Comparison of ENCODE assay signal across 18 cellular contexts in genomic region chr16:28900601-28901000, GRCh38. TPM values are rescaled to one million over a fixed set of nuclear protein-coding genes. Genes with fewer than 3 reads are reported as not detected.
"Had no signal": no experiment of that assay in that cellular context is flagged by ENCODE, and none has a peak within 500 bp of the region (broad histone marks: within the 10 kb centered on the region; RNA-seq: fewer than 3 reads in every experiment).

No MANE protein-coding gene starts in this region.

- ATAC-seq: activated T-cell treated with anti-CD3 and anti-CD28 coated beads, Interleukin-2, amount 50 U/mL, for 4 hours; foreskin keratinocyte; natural killer cell; stimulated activated effector memory CD8-positive, alpha-beta T cell treated with anti-CD3 and anti-CD28 coated beads, Interleukin-12 subunit alpha, Interleukin-12 subunit beta, amount 100 ng/mL, for 72 hours had no signal

- H3K27ac ChIP-seq: brain microvascular endothelial cell, coronary artery, foreskin keratinocyte, sigmoid colon, testis had no signal

- H3K36me3 ChIP-seq: brain microvascular endothelial cell had no signal

- H3K27me3 ChIP-seq: brain microvascular endothelial cell, foreskin keratinocyte, sigmoid colon, testis had no signal

- H3K4me3 ChIP-seq: coronary artery, lung, sigmoid colon, testis had no signal

- DNase-seq: activated B cell treated with CpG ODN at 0.5 μM for 24 hours; activated CD4-positive, alpha-beta T cell treated with anti-CD3 and anti-CD28 coated beads for 4 hours; activated CD8-positive, alpha-beta memory T cell treated with anti-CD3 and anti-CD28 coated beads, Interleukin-2, amount 50 U/mL, for 4 hours; activated naive CD4-positive, alpha-beta T cell treated with anti-CD3 and anti-CD28 coated beads for 36 hours; activated T-cell treated with anti-CD3 and anti-CD28 coated beads, Interleukin-2, amount 50 U/mL, for 4 hours; brain microvascular endothelial cell; foreskin keratinocyte; hypothalamus; natural killer cell; sigmoid colon; stimulated activated CD4-positive, alpha-beta T cell treated with anti-CD3 and anti-CD28 coated beads, Interleukin-4, amount 100 ng/mL, for 24 hours; T-helper 9 cell; testis had no signal

- H3K9me3 ChIP-seq: sigmoid colon, testis had no signal

- H3K4me1 ChIP-seq: foreskin keratinocyte, sigmoid colon, testis had no signal

RNA-seq across cellular contexts. Expression of gene CD19, which starts 31.2 kb away (rescaled TPM):
- total RNA-seq: epithelial cell of proximal tubule, foreskin keratinocyte, sigmoid colon had no signal
- polyA plus RNA-seq: foreskin keratinocyte, keratinocyte had no signal
